ENCODE assay signal across 7 cellular contexts in the genomic region with DNA sequence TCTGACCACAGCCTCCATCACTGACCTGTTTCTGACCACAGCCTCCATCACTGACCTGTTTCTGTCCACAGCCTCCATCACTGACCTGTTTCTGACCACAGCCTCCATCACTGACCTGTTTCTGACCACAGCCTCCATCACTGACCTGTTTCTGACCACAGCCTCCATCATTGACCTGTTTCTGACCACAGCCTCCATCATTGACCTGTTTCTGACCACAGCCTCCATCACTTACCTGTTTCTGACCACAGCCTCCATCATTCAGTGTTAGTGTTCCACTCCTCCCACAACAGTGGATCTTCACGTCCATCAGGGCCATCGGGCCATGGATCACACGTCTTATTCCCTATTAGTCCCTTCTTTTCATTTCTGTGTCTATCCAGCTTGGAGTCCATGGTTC. TPM values are rescaled to one million over a fixed set of nuclear protein-coding genes. Genes with fewer than 3 reads are reported as not detected.
A peak's percentile ranks its signal among the peaks of the same experiment; 100 is the strongest.
DNase-seq lines count a peak whose midpoint lies in the region; ATAC-seq, FAIRE-seq and TF ChIP-seq lines count a peak whose summit lies in the region.
"Not testable (repeated sequence)": the region's sequence is repeated elsewhere in the genome, so short reads cannot be mapped to it uniquely, and the experiment has no call there.

No MANE protein-coding gene starts in this region.

- H3K4me3 Mint-ChIP-seq in activated CD4-positive, alpha-beta T cell treated with anti-CD3 and anti-CD28 coated beads for 36 hours, result peak overlapping the region; percentile 38
- not testable (repeated sequence) for H3K4me3 Mint-ChIP-seq in activated CD8-positive, alpha-beta memory T cell treated with anti-CD3 and anti-CD28 coated beads, Interleukin-2, amount 10 ng/mL, durations not matched to agents 7 days and 5 days; activated T-helper 2 cell treated with anti-CD3 and anti-CD28 coated beads, Interferon-gamma antibody, Interleukin-2, Interleukin-4, amounts not matched to agents 10 μg/mL and 5 μg/mL and 100 μg/mL, durations not matched to agents 14 hours and 24 hours and 36 hours (ENCODE audit: low read depth); central memory CD8-positive, alpha-beta T cell; stimulated activated naive CD8-positive, alpha-beta T cell treated with anti-CD3 and anti-CD28 coated beads, Interleukin-15, Interleukin-2, amounts not matched to agents 100 ng/mL and 50 ng/mL, for 24 hours
- H3K4me3 Mint-ChIP-seq in natural killer cell treated with Interleukin-12 subunit alpha and Interleukin-12 subunit beta and Interleukin-15 and Interleukin-18, amount 100 ng/mL, for 72 hours, result peak overlapping the region; percentile 66

- not testable (repeated sequence) for H3K27me3 Mint-ChIP-seq in activated CD4-positive, alpha-beta T cell treated with anti-CD3 and anti-CD28 coated beads for 36 hours; activated CD8-positive, alpha-beta memory T cell treated with anti-CD3 and anti-CD28 coated beads, Interleukin-2, amount 10 ng/mL, durations not matched to agents 7 days and 5 days; activated T-helper 2 cell treated with anti-CD3 and anti-CD28 coated beads, Interferon-gamma antibody, Interleukin-2, Interleukin-4, amounts not matched to agents 10 μg/mL and 5 μg/mL and 100 μg/mL, durations not matched to agents 14 hours and 24 hours and 36 hours (ENCODE audit: low read depth); central memory CD8-positive, alpha-beta T cell; natural killer cell treated with Interleukin-12 subunit alpha and Interleukin-12 subunit beta and Interleukin-15 and Interleukin-18, amount 100 ng/mL, for 72 hours; stimulated activated naive CD8-positive, alpha-beta T cell treated with anti-CD3 and anti-CD28 coated beads, Interleukin-15, Interleukin-2, amounts not matched to agents 100 ng/mL and 50 ng/mL, for 24 hours

- not testable (repeated sequence) for H3K9me3 ChIP-seq in HepG2 (ENCODE audit: low read length)

- not testable (repeated sequence) for TF ChIP-seq POLR2A in HepG2 (IDR thresholded peaks at IDR 0.05; ENCODE audit: insufficient read depth in 1 of 2, low read depth in 2 of 2, low read length in 2 of 2)

- not testable (repeated sequence) for H2AFZ ChIP-seq in HepG2 (ENCODE audit: low read length)

- peak overlapping the region; percentile 59 to 81 (median 68); a peak in 5 of 6 replicates for H3K4me3 ChIP-seq in HepG2 (replicated peaks in 1 of 3; ENCODE audit: insufficient read depth in 1 of 3, low read depth in 2 of 3, low read length in 3 of 3)

- H3K9ac ChIP-seq in HepG2 (ENCODE audit: insufficient read depth, low read depth, low read length), result peak overlapping the region; percentile 85

- peak overlapping the region; percentile 83 for H3K27ac Mint-ChIP-seq in activated CD4-positive, alpha-beta T cell treated with anti-CD3 and anti-CD28 coated beads for 36 hours
- peak overlapping the region; percentile 3 for H3K27ac Mint-ChIP-seq in activated CD8-positive, alpha-beta memory T cell treated with anti-CD3 and anti-CD28 coated beads, Interleukin-2, amount 10 ng/mL, durations not matched to agents 7 days and 5 days
- peak overlapping the region; percentile 67 for H3K27ac Mint-ChIP-seq in activated T-helper 2 cell treated with anti-CD3 and anti-CD28 coated beads, Interferon-gamma antibody, Interleukin-2, Interleukin-4, amounts not matched to agents 10 μg/mL and 5 μg/mL and 100 μg/mL, durations not matched to agents 14 hours and 24 hours and 36 hours
- peak overlapping the region; percentile 77 for H3K27ac Mint-ChIP-seq in central memory CD8-positive, alpha-beta T cell (ENCODE audit: low read depth)
- peak overlapping the region; percentile 68 to 72 for H3K27ac Mint-ChIP-seq in natural killer cell treated with Interleukin-12 subunit alpha and Interleukin-12 subunit beta and Interleukin-15 and Interleukin-18, amount 100 ng/mL, for 72 hours
- H3K27ac Mint-ChIP-seq in stimulated activated naive CD8-positive, alpha-beta T cell treated with anti-CD3 and anti-CD28 coated beads, Interleukin-15, Interleukin-2, amounts not matched to agents 100 ng/mL and 50 ng/mL, for 24 hours, result peak overlapping the region; percentile 0

- TF ChIP-seq CTCF in HepG2 (CRISPR knock-in tag; IDR thresholded peaks at IDR 0.05), result not testable (repeated sequence)

- 80% methylated on average over 3 of the region's 3 CpGs for WGBS in HepG2 (ENCODE audit: low lambda C conversion rate)

- FAIRE-seq in HepG2 (lab: Jason Lieb, UNC), result not testable (repeated sequence)

- peak overlapping the region; percentile 91 for H3K27ac ChIP-seq in HepG2 (ENCODE audit: extremely low read length, insufficient read depth, low read length)

- H3K4me2 ChIP-seq in HepG2 (ENCODE audit: low read depth, low read length), result peak overlapping the region; percentile 82

- intact Hi-C loops in activated CD4-positive, alpha-beta T cell treated with anti-CD3 and anti-CD28 coated beads for 36 hours (cut with DNase I, micrococcal nuclease); activated T-helper 2 cell treated with anti-CD3 and anti-CD28 coated beads, Interferon-gamma antibody, Interleukin-2, Interleukin-4, amounts not matched to agents 10 μg/mL and 5 μg/mL and 100 μg/mL, durations not matched to agents 14 hours and 24 hours and 36 hours (cut with micrococcal nuclease); HepG2 (cut with micrococcal nuclease; ENCODE audit: unreplicated experiment): not testable (repeated sequence)

- DNase-seq in activated CD4-positive, alpha-beta T cell treated with anti-CD3 and anti-CD28 coated beads for 36 hours; activated CD8-positive, alpha-beta memory T cell treated with anti-CD3 and anti-CD28 coated beads, Interleukin-2, amount 10 ng/mL, durations not matched to agents 7 days and 5 days; activated T-helper 2 cell treated with anti-CD3 and anti-CD28 coated beads, Interferon-gamma antibody, Interleukin-2, Interleukin-4, amounts not matched to agents 10 μg/mL and 5 μg/mL and 100 μg/mL, durations not matched to agents 14 hours and 24 hours and 36 hours (ENCODE audit: low spot score); central memory CD8-positive, alpha-beta T cell (ENCODE audit: low spot score in 2 of 2); HepG2 (ENCODE audit: low spot score); natural killer cell treated with Interleukin-12 subunit alpha and Interleukin-12 subunit beta and Interleukin-15 and Interleukin-18, amount 100 ng/mL, for 72 hours (ENCODE audit: low spot score): not testable (repeated sequence)

- peaks cover 50% of the 10 kb centered on the region for H3K36me3 Mint-ChIP-seq in activated CD4-positive, alpha-beta T cell treated with anti-CD3 and anti-CD28 coated beads for 36 hours (ENCODE audit: low read depth)
- H3K36me3 Mint-ChIP-seq in activated CD8-positive, alpha-beta memory T cell treated with anti-CD3 and anti-CD28 coated beads, Interleukin-2, amount 10 ng/mL, durations not matched to agents 7 days and 5 days, result peaks cover 53% of the 10 kb centered on the region
- peaks cover 72% of the 10 kb centered on the region for H3K36me3 Mint-ChIP-seq in activated T-helper 2 cell treated with anti-CD3 and anti-CD28 coated beads, Interferon-gamma antibody, Interleukin-2, Interleukin-4, amounts not matched to agents 10 μg/mL and 5 μg/mL and 100 μg/mL, durations not matched to agents 14 hours and 24 hours and 36 hours (ENCODE audit: low read depth)
- H3K36me3 Mint-ChIP-seq in central memory CD8-positive, alpha-beta T cell (ENCODE audit: insufficient read depth), result peaks cover 14% of the 10 kb centered on the region
- H3K36me3 Mint-ChIP-seq in natural killer cell treated with Interleukin-12 subunit alpha and Interleukin-12 subunit beta and Interleukin-15 and Interleukin-18, amount 100 ng/mL, for 72 hours, result peaks cover 33% of the 10 kb centered on the region
- peaks cover 58% of the 10 kb centered on the region for H3K36me3 Mint-ChIP-seq in stimulated activated naive CD8-positive, alpha-beta T cell treated with anti-CD3 and anti-CD28 coated beads, Interleukin-15, Interleukin-2, amounts not matched to agents 100 ng/mL and 50 ng/mL, for 24 hours (ENCODE audit: low read depth)

- POLR2A ChIA-PET in activated CD4-positive, alpha-beta T cell treated with anti-CD3 and anti-CD28 coated beads for 36 hours (lab: Charles Lee), result interaction anchor here (1.1 kb wide), 1 partner anchor 343 kb away, joined by 3 read pairs; no protein-coding TSS in a partner anchor
- POLR2A ChIA-PET in HepG2 (lab: Yijun Ruan, JAX), result interaction anchor here (1.2 to 2.8 kb wide), 8 partner anchors 12 to 577 kb away, joined by 3 to 48 read pairs (median 4); a partner anchor contains a TSS

- H3K4me1 ChIP-seq in HepG2 (ENCODE audit: insufficient read depth, low read length), result peaks cover 80% of the 10 kb centered on the region

- not testable (repeated sequence) for H4K20me1 ChIP-seq in HepG2 (ENCODE audit: insufficient read depth, low read length)

- in situ Hi-C loops in HepG2 (cut with HindIII; ENCODE audit: extremely low pct_ligation_motif_present, low pct_unique_long_range_greater_than_20kb), result not testable (repeated sequence)

- not testable (repeated sequence) for H3K36me3 ChIP-seq in HepG2 (replicated peaks in 1 of 2; ENCODE audit: control insufficient read depth in 1 of 2, insufficient read depth in 2 of 2, low read length in 2 of 2)

- TF ChIP-seq EP300 in HepG2 (IDR thresholded peaks at IDR 0.05; ENCODE audit: low read depth in 2 of 2, low read length in 2 of 2); HepG2 (CRISPR knock-in tag; IDR thresholded peaks at IDR 0.05; ENCODE audit: borderline replicate concordance): not testable (repeated sequence)

- H3K4me1 Mint-ChIP-seq in activated CD4-positive, alpha-beta T cell treated with anti-CD3 and anti-CD28 coated beads for 36 hours, result peaks cover 46% of the 10 kb centered on the region
- peaks cover 39% of the 10 kb centered on the region for H3K4me1 Mint-ChIP-seq in activated CD8-positive, alpha-beta memory T cell treated with anti-CD3 and anti-CD28 coated beads, Interleukin-2, amount 10 ng/mL, durations not matched to agents 7 days and 5 days
- peaks cover 34% of the 10 kb centered on the region for H3K4me1 Mint-ChIP-seq in activated T-helper 2 cell treated with anti-CD3 and anti-CD28 coated beads, Interferon-gamma antibody, Interleukin-2, Interleukin-4, amounts not matched to agents 10 μg/mL and 5 μg/mL and 100 μg/mL, durations not matched to agents 14 hours and 24 hours and 36 hours (ENCODE audit: low read depth)
- H3K4me1 Mint-ChIP-seq in central memory CD8-positive, alpha-beta T cell, result peaks cover 42% of the 10 kb centered on the region
- H3K4me1 Mint-ChIP-seq in natural killer cell treated with Interleukin-12 subunit alpha and Interleukin-12 subunit beta and Interleukin-15 and Interleukin-18, amount 100 ng/mL, for 72 hours (ENCODE audit: low read depth in 2 of 2), result peaks cover 33 to 36% of the 10 kb centered on the region in 2 donors
- H3K4me1 Mint-ChIP-seq in stimulated activated naive CD8-positive, alpha-beta T cell treated with anti-CD3 and anti-CD28 coated beads, Interleukin-15, Interleukin-2, amounts not matched to agents 100 ng/mL and 50 ng/mL, for 24 hours (ENCODE audit: low read depth), result peaks cover 30% of the 10 kb centered on the region

- CTCF ChIA-PET in activated CD4-positive, alpha-beta T cell treated with anti-CD3 and anti-CD28 coated beads for 36 hours (lab: Charles Lee), result interaction anchor here (0.6 kb wide), 1 partner anchor 507 kb away, joined by 3 read pairs; no protein-coding TSS in a partner anchor
- CTCF ChIA-PET in activated CD8-positive, alpha-beta memory T cell treated with anti-CD3 and anti-CD28 coated beads, Interleukin-2, amount 10 ng/mL, durations not matched to agents 7 days and 5 days (lab: Charles Lee); HepG2 (lab: Yijun Ruan, JAX; ENCODE audit: low intra/inter-chr PET ratio, low total read pairs): not testable (repeated sequence)

- not testable (repeated sequence) for ATAC-seq in activated CD4-positive, alpha-beta T cell treated with anti-CD3 and anti-CD28 coated beads for 36 hours; activated CD8-positive, alpha-beta memory T cell treated with anti-CD3 and anti-CD28 coated beads, Interleukin-2, amount 10 ng/mL, durations not matched to agents 7 days and 5 days; central memory CD8-positive, alpha-beta T cell (replicated peaks; ENCODE audit: extremely low read depth, poor library complexity, severe bottlenecking); HepG2; natural killer cell treated with Interleukin-12 subunit alpha and Interleukin-12 subunit beta and Interleukin-15 and Interleukin-18, amount 100 ng/mL, for 72 hours

- not testable (repeated sequence) for H3K9me3 Mint-ChIP-seq in activated CD4-positive, alpha-beta T cell treated with anti-CD3 and anti-CD28 coated beads for 36 hours (ENCODE audit: low read depth); activated CD8-positive, alpha-beta memory T cell treated with anti-CD3 and anti-CD28 coated beads, Interleukin-2, amount 10 ng/mL, durations not matched to agents 7 days and 5 days (ENCODE audit: low read depth); activated T-helper 2 cell treated with anti-CD3 and anti-CD28 coated beads, Interferon-gamma antibody, Interleukin-2, Interleukin-4, amounts not matched to agents 10 μg/mL and 5 μg/mL and 100 μg/mL, durations not matched to agents 14 hours and 24 hours and 36 hours; central memory CD8-positive, alpha-beta T cell; natural killer cell treated with Interleukin-12 subunit alpha and Interleukin-12 subunit beta and Interleukin-15 and Interleukin-18, amount 100 ng/mL, for 72 hours; stimulated activated naive CD8-positive, alpha-beta T cell treated with anti-CD3 and anti-CD28 coated beads, Interleukin-15, Interleukin-2, amounts not matched to agents 100 ng/mL and 50 ng/mL, for 24 hours

- not testable (repeated sequence) for H3K27me3 ChIP-seq in HepG2 (ENCODE audit: control insufficient read depth in 1 of 2, insufficient read depth in 2 of 2, low read length in 2 of 2)

- not testable (repeated sequence) for BruUV-seq in HepG2 (replicated peaks; lab: Mats Ljungman, UMichigan)

- TF ChIP-seq RAD21 in HepG2 (CRISPR knock-in tag; IDR thresholded peaks at IDR 0.05), result not testable (repeated sequence)

- peaks cover 52% of the 10 kb centered on the region for H3K79me2 ChIP-seq in HepG2 (ENCODE audit: insufficient read depth, low read length)

RNA-seq across cellular contexts. Expression of a gene that starts 24.7 kb away (rescaled TPM):
- 10 to 100 TPM; 44.3 to 65.7 TPM for total RNA-seq in activated CD4-positive, alpha-beta T cell treated with anti-CD3 and anti-CD28 coated beads for 36 hours
- total RNA-seq in activated CD8-positive, alpha-beta memory T cell treated with anti-CD3 and anti-CD28 coated beads, Interleukin-2, amount 10 ng/mL, durations not matched to agents 7 days and 5 days, result 100 to 1,000 TPM in 1 of 2 experiments, 10 to 100 TPM in 1; 70.7 to 116 TPM
- total RNA-seq in activated T-helper 2 cell treated with anti-CD3 and anti-CD28 coated beads, Interferon-gamma antibody, Interleukin-2, Interleukin-4, amounts not matched to agents 10 μg/mL and 5 μg/mL and 100 μg/mL, durations not matched to agents 14 hours and 24 hours and 36 hours, result 90.9 and 94.1 TPM in 2 replicates
- 77.8 and 139 TPM in 2 replicates for total RNA-seq in HepG2 (2016; rRNA removed; fragmentation: Illumina TruSeq; extraction: Trizol)
- total RNA-seq in HepG2 (2016; cell fraction: cytosol; rRNA removed; fragmentation: Illumina TruSeq; extraction: Trizol; ENCODE audit: low read depth), result 6.9 and 8.3 TPM in 2 replicates
- total RNA-seq in HepG2 (2016; cell fraction: insoluble cytoplasmic fraction; rRNA removed; fragmentation: Illumina TruSeq; extraction: Trizol), result 76.3 and 140 TPM in 2 replicates
- 25.2 and 26.5 TPM in 2 replicates for total RNA-seq in HepG2 (2016; cell fraction: membrane; rRNA removed; fragmentation: Illumina TruSeq; extraction: Trizol)
- total RNA-seq in HepG2 (2016; cell fraction: nucleus; rRNA removed; fragmentation: Illumina TruSeq; extraction: Trizol), result 38.4 and 42.0 TPM in 2 replicates
- polyA plus RNA-seq in HepG2 (2011; rRNA removed), result 19.9 and 26.0 TPM in 2 replicates
- polyA plus RNA-seq in HepG2 (2011; cell fraction: cytosol; rRNA removed), result 9.9 and 15.6 TPM in 2 replicates
- 4.4 and 6.4 TPM in 2 replicates for polyA plus RNA-seq in HepG2 (2011; cell fraction: nucleus; rRNA removed)
- 22.6 and 26.2 TPM in 2 replicates for polyA plus RNA-seq in HepG2 (2012)
- polyA plus RNA-seq in HepG2 (2016; cell fraction: cytosol; fragmentation: Illumina TruSeq; extraction: Trizol; ENCODE audit: low read depth), result 4.5 and 4.9 TPM in 2 replicates
- polyA plus RNA-seq in HepG2 (2016; cell fraction: insoluble cytoplasmic fraction; fragmentation: Illumina TruSeq; extraction: Trizol; ENCODE audit: low read depth), result 116 and 129 TPM in 2 replicates
- 13.7 and 15.0 TPM in 2 replicates for polyA plus RNA-seq in HepG2 (2016; cell fraction: membrane; fragmentation: Illumina TruSeq; extraction: Trizol; ENCODE audit: low read depth)
- polyA plus RNA-seq in HepG2 (2016; cell fraction: nucleus; fragmentation: Illumina TruSeq; extraction: Trizol; ENCODE audit: insufficient read depth, low read depth), result 50.9 and 57.0 TPM in 2 replicates
- polyA minus RNA-seq in HepG2 (2011; rRNA and poly(A)+ RNA removed; ENCODE audit: low replicate concordance), result 5.3 and 7.6 TPM in 2 replicates
- polyA minus RNA-seq in HepG2 (2011; cell fraction: cytosol; rRNA and poly(A)+ RNA removed), result 9.8 and 11.5 TPM in 2 replicates
- polyA minus RNA-seq in HepG2 (2011; cell fraction: nucleus; rRNA and poly(A)+ RNA removed), result 13.1 and 13.6 TPM in 2 replicates
- total RNA-seq in natural killer cell treated with Interleukin-12 subunit alpha and Interleukin-12 subunit beta and Interleukin-15 and Interleukin-18, amount 100 ng/mL, for 72 hours, result 10 to 100 TPM; 65.8 to 96.5 TPM

RNA-seq across cellular contexts. Expression of a gene that starts 25.0 kb away (rescaled TPM):
- 10 to 100 TPM; 20.4 to 24.3 TPM for total RNA-seq in activated CD4-positive, alpha-beta T cell treated with anti-CD3 and anti-CD28 coated beads for 36 hours
- total RNA-seq in activated CD8-positive, alpha-beta memory T cell treated with anti-CD3 and anti-CD28 coated beads, Interleukin-2, amount 10 ng/mL, durations not matched to agents 7 days and 5 days, result 10 to 100 TPM; 21.0 to 25.3 TPM
- 16.2 and 17.6 TPM in 2 replicates for total RNA-seq in activated T-helper 2 cell treated with anti-CD3 and anti-CD28 coated beads, Interferon-gamma antibody, Interleukin-2, Interleukin-4, amounts not matched to agents 10 μg/mL and 5 μg/mL and 100 μg/mL, durations not matched to agents 14 hours and 24 hours and 36 hours
- total RNA-seq in HepG2 (2016; rRNA removed; fragmentation: Illumina TruSeq; extraction: Trizol), result 11.0 and 17.3 TPM in 2 replicates
- total RNA-seq in HepG2 (2016; cell fraction: cytosol; rRNA removed; fragmentation: Illumina TruSeq; extraction: Trizol; ENCODE audit: low read depth), result 9.6 and 10.1 TPM in 2 replicates
- total RNA-seq in HepG2 (2016; cell fraction: insoluble cytoplasmic fraction; rRNA removed; fragmentation: Illumina TruSeq; extraction: Trizol), result 10.8 and 14.2 TPM in 2 replicates
- 6.1 and 6.6 TPM in 2 replicates for total RNA-seq in HepG2 (2016; cell fraction: membrane; rRNA removed; fragmentation: Illumina TruSeq; extraction: Trizol)
- total RNA-seq in HepG2 (2016; cell fraction: nucleus; rRNA removed; fragmentation: Illumina TruSeq; extraction: Trizol), result 7.1 and 11.9 TPM in 2 replicates
- polyA plus RNA-seq in HepG2 (2011; rRNA removed), result 4.4 and 7.3 TPM in 2 replicates
- 1.4 and 2.2 TPM in 2 replicates for polyA plus RNA-seq in HepG2 (2011; cell fraction: cytosol; rRNA removed)
- polyA plus RNA-seq in HepG2 (2011; cell fraction: nucleus; rRNA removed), result 3.0 and 4.4 TPM in 2 replicates
- 5.3 and 5.4 TPM in 2 replicates for polyA plus RNA-seq in HepG2 (2012)
- polyA plus RNA-seq in HepG2 (2016; cell fraction: cytosol; fragmentation: Illumina TruSeq; extraction: Trizol; ENCODE audit: low read depth), result 0.87 and 1.7 TPM in 2 replicates
- 9.6 and 12.3 TPM in 2 replicates for polyA plus RNA-seq in HepG2 (2016; cell fraction: insoluble cytoplasmic fraction; fragmentation: Illumina TruSeq; extraction: Trizol; ENCODE audit: low read depth)
- polyA plus RNA-seq in HepG2 (2016; cell fraction: membrane; fragmentation: Illumina TruSeq; extraction: Trizol; ENCODE audit: low read depth), result 2.6 and 3.3 TPM in 2 replicates
- polyA plus RNA-seq in HepG2 (2016; cell fraction: nucleus; fragmentation: Illumina TruSeq; extraction: Trizol; ENCODE audit: insufficient read depth, low read depth), result 20.4 and 22.6 TPM in 2 replicates
- 1.2 and 2.0 TPM in 2 replicates for polyA minus RNA-seq in HepG2 (2011; rRNA and poly(A)+ RNA removed; ENCODE audit: low replicate concordance)
- polyA minus RNA-seq in HepG2 (2011; cell fraction: cytosol; rRNA and poly(A)+ RNA removed), result 1.1 and 2.1 TPM in 2 replicates
- polyA minus RNA-seq in HepG2 (2011; cell fraction: nucleus; rRNA and poly(A)+ RNA removed), result 4.6 and 6.2 TPM in 2 replicates
- total RNA-seq in natural killer cell treated with Interleukin-12 subunit alpha and Interleukin-12 subunit beta and Interleukin-15 and Interleukin-18, amount 100 ng/mL, for 72 hours, result 10 to 100 TPM; 19.1 to 19.3 TPM

Comparison
In these comparisons a context has a peak if more than half of its experiments do, and no peak if none do; other contexts are left out.
1. H3K27ac Mint-ChIP-seq: peak in every context shown above with its lines; median percentile 83 in activated CD4-positive, alpha-beta T cell treated with anti-CD3 and anti-CD28 coated beads for 36 hours; 77 in central memory CD8-positive, alpha-beta T cell; 70 in natural killer cell treated with Interleukin-12 subunit alpha and Interleukin-12 subunit beta and Interleukin-15 and Interleukin-18, amount 100 ng/mL, for 72 hours; 67 in activated T-helper 2 cell treated with anti-CD3 and anti-CD28 coated beads, Interferon-gamma antibody, Interleukin-2, Interleukin-4, amounts not matched to agents 10 μg/mL and 5 μg/mL and 100 μg/mL, durations not matched to agents 14 hours and 24 hours and 36 hours; 3 in activated CD8-positive, alpha-beta memory T cell treated with anti-CD3 and anti-CD28 coated beads, Interleukin-2, amount 10 ng/mL, durations not matched to agents 7 days and 5 days; 0 in stimulated activated naive CD8-positive, alpha-beta T cell treated with anti-CD3 and anti-CD28 coated beads, Interleukin-15, Interleukin-2, amounts not matched to agents 100 ng/mL and 50 ng/mL, for 24 hours.